Comparison of ENCODE assay signal across 16 cellular contexts in the genomic region with DNA sequence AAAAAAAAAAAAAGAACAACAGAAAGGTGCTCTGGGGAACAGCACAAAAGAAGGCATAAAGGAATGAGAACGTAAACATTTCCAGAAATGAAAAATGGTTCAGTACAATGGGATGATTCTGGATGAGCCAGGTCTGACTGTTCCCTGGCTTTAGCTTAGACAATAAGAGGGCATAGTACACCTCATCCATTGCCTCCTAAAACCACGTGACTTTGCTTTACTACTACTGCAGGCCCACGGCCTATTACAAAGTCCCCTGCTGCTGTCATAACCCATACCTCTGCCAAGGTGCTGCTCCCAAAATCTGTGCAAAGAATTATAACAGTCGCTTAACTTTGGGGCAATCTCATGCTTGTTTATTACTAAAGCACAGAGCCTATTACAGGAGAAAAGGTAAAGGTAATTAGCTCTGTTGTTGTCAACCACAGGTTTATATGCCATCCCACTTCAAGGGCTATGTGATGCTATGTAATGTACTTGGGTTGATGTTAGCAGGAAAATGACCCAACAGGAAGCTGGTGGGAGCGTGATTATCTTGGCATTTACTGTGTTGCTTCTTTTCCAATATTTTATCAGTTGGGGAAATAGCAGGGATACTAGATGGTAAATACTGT. TPM values are rescaled to one million over a fixed set of nuclear protein-coding genes. Genes with fewer than 3 reads are reported as not detected.
DNase-seq lines count a peak whose midpoint lies in the region; ATAC-seq lines count a peak whose summit lies in the region.
"Had no signal": no experiment of that assay in that cellular context is flagged by ENCODE, and none has a peak within 500 bp of the region (broad histone marks: within the 10 kb centered on the region; RNA-seq: fewer than 3 reads in every experiment).

No MANE protein-coding gene starts in this region.

- H3K27ac ChIP-seq in effector memory CD4-positive, alpha-beta T cell (ENCODE audit: insufficient read depth, low read length, poor library complexity, severe bottlenecking): peak overlapping the region; percentile 29
- H3K27ac ChIP-seq: A549, psoas muscle, SJSA1, upper lobe of left lung had no signal

- H3K4me1 Mint-ChIP-seq in activated CD4-positive, alpha-beta T cell treated with anti-CD3 and anti-CD28 coated beads, Interleukin-2, amount 10 ng/mL, durations not matched to agents 24 days and 14 days: peaks cover 53% of the 10 kb centered on the region
- H3K4me1 Mint-ChIP-seq in T-helper 17 cell: peaks cover 43% of the 10 kb centered on the region
- H3K4me1 Mint-ChIP-seq in stimulated activated naive B cell treated with anti-CD40 and anti-IgM and Interleukin-4, amounts not matched to agents 10 μg/mL and 1 μg/mL and 100 μg/mL, for 72 hours: peaks cover 18 to 71% of the 10 kb centered on the region in 2 donors

- no peaks in the 10 kb centered on the region for H3K27me3 Mint-ChIP-seq in activated CD4-positive, alpha-beta T cell treated with anti-CD3 and anti-CD28 coated beads, Interleukin-2, amount 10 ng/mL, durations not matched to agents 24 days and 14 days
- no peaks in the 10 kb centered on the region for H3K27me3 Mint-ChIP-seq in T-helper 17 cell
- no peaks in the 10 kb centered on the region for H3K27me3 Mint-ChIP-seq in stimulated activated naive B cell treated with anti-CD40 and anti-IgM and Interleukin-4, amounts not matched to agents 10 μg/mL and 1 μg/mL and 100 μg/mL, for 72 hours

- H3K27me3 ChIP-seq in effector memory CD4-positive, alpha-beta T cell (replicated peaks; ENCODE audit: control insufficient read depth, insufficient read depth, low read length, poor library complexity, severe bottlenecking): no peaks in the 10 kb centered on the region
- H3K27me3 ChIP-seq: SJSA1, upper lobe of left lung had no signal

- no peaks in the 10 kb centered on the region for H3K9me3 Mint-ChIP-seq in activated CD4-positive, alpha-beta T cell treated with anti-CD3 and anti-CD28 coated beads, Interleukin-2, amount 10 ng/mL, durations not matched to agents 24 days and 14 days
- no peaks in the 10 kb centered on the region for H3K9me3 Mint-ChIP-seq in stimulated activated naive B cell treated with anti-CD40 and anti-IgM and Interleukin-4, amounts not matched to agents 10 μg/mL and 1 μg/mL and 100 μg/mL, for 72 hours

- ATAC-seq in T-helper 17 cell: peak; percentile 60
- peak in 1 of 2 donors; percentile 14 for ATAC-seq in stimulated activated naive B cell treated with anti-CD40 and anti-IgM and Interleukin-4, amounts not matched to agents 10 μg/mL and 1 μg/mL and 100 μg/mL, for 72 hours (replicated peaks)
- ATAC-seq: A549, psoas muscle had no signal

- peaks cover 36% of the 10 kb centered on the region for H3K4me1 ChIP-seq in effector memory CD4-positive, alpha-beta T cell (ENCODE audit: control insufficient read depth, insufficient read depth, low read length, poor library complexity, severe bottlenecking)
- H3K4me1 ChIP-seq: psoas muscle, upper lobe of left lung had no signal

- no peaks in the 10 kb centered on the region for H3K9me3 ChIP-seq in T-helper 17 cell (ENCODE audit: control insufficient read depth, low read length, poor library complexity, severe bottlenecking)
- H3K9me3 ChIP-seq in effector memory CD4-positive, alpha-beta T cell (ENCODE audit: control insufficient read depth, low read length): no peaks in the 10 kb centered on the region
- H3K9me3 ChIP-seq: A549, psoas muscle, SJSA1, upper lobe of left lung had no signal

- intact Hi-C loops in activated CD4-positive, alpha-beta T cell treated with anti-CD3 and anti-CD28 coated beads, Interleukin-2, amount 10 ng/mL, durations not matched to agents 24 days and 14 days (cut with micrococcal nuclease): loop anchor here (2.0 to 5.0 kb wide), 3 partner anchors 14 to 582 kb away; no protein-coding TSS in a partner anchor

- H3K36me3 Mint-ChIP-seq in activated CD4-positive, alpha-beta T cell treated with anti-CD3 and anti-CD28 coated beads, Interleukin-2, amount 10 ng/mL, durations not matched to agents 24 days and 14 days (ENCODE audit: low read depth): peaks cover 73% of the 10 kb centered on the region
- H3K36me3 Mint-ChIP-seq in T-helper 17 cell (ENCODE audit: low read depth): peaks cover 9% of the 10 kb centered on the region
- peaks cover 49 to 68% of the 10 kb centered on the region in 2 donors for H3K36me3 Mint-ChIP-seq in stimulated activated naive B cell treated with anti-CD40 and anti-IgM and Interleukin-4, amounts not matched to agents 10 μg/mL and 1 μg/mL and 100 μg/mL, for 72 hours

- H3K27ac Mint-ChIP-seq in activated CD4-positive, alpha-beta T cell treated with anti-CD3 and anti-CD28 coated beads, Interleukin-2, amount 10 ng/mL, durations not matched to agents 24 days and 14 days: peak overlapping the region; percentile 20
- H3K27ac Mint-ChIP-seq in T-helper 17 cell: peak overlapping the region; percentile 84
- H3K27ac Mint-ChIP-seq in stimulated activated naive B cell treated with anti-CD40 and anti-IgM and Interleukin-4, amounts not matched to agents 10 μg/mL and 1 μg/mL and 100 μg/mL, for 72 hours: peak overlapping the region; percentile 2

- H3K36me3 ChIP-seq in effector memory CD4-positive, alpha-beta T cell (ENCODE audit: control insufficient read depth, insufficient read depth, low read length): peaks cover 75% of the 10 kb centered on the region

- no peak for DNase-seq in activated CD4-positive, alpha-beta T cell treated with anti-CD3 and anti-CD28 coated beads, Interleukin-2, amount 10 ng/mL, durations not matched to agents 24 days and 14 days
- DNase-seq in activated CD4-positive, alpha-beta T cell treated with anti-CD3 and anti-CD28 coated beads for 1 hour: no peak
- DNase-seq in T-helper 17 cell (no peak), Kasumi-1 (lab: John Stamatoyannopoulos, UW) (no peak), OCI-M2 (lab: John Stamatoyannopoulos, UW; ENCODE audit: unreplicated experiment) (no peak), NCI-H2107 (lab: John Stamatoyannopoulos, UW) (no peak)
- no peak for DNase-seq in effector memory CD4-positive, alpha-beta T cell
- no peak for DNase-seq in stimulated activated naive B cell treated with anti-CD40 and anti-IgM and Interleukin-4, amounts not matched to agents 10 μg/mL and 1 μg/mL and 100 μg/mL, for 72 hours
- DNase-seq: caudate nucleus, EL, NCI-H1930, NCI-H526, psoas muscle, upper lobe of left lung had no signal

- peak overlapping the region; percentile 23 for H3K4me3 Mint-ChIP-seq in activated CD4-positive, alpha-beta T cell treated with anti-CD3 and anti-CD28 coated beads, Interleukin-2, amount 10 ng/mL, durations not matched to agents 24 days and 14 days
- peak overlapping the region; percentile 63 for H3K4me3 Mint-ChIP-seq in T-helper 17 cell
- H3K4me3 Mint-ChIP-seq in stimulated activated naive B cell treated with anti-CD40 and anti-IgM and Interleukin-4, amounts not matched to agents 10 μg/mL and 1 μg/mL and 100 μg/mL, for 72 hours: no peak overlapping the region

- no peak overlapping the region for H3K4me3 ChIP-seq in effector memory CD4-positive, alpha-beta T cell (ENCODE audit: insufficient read depth, low read depth, low read length, poor library complexity, severe bottlenecking)
- H3K4me3 ChIP-seq: A549, psoas muscle, SJSA1, upper lobe of left lung had no signal

RNA-seq across cellular contexts. Expression of gene STK17B, which starts 26.8 kb away (rescaled TPM):
- total RNA-seq in activated CD4-positive, alpha-beta T cell treated with anti-CD3 and anti-CD28 coated beads, Interleukin-2, amount 10 ng/mL, durations not matched to agents 24 days and 14 days: 129 and 131 TPM in 2 replicates
- 100 to 1,000 TPM; 417 to 460 TPM for total RNA-seq in T-helper 17 cell

Comparison
In these comparisons a context has a peak if more than half of its experiments do, and no peak if none do; other contexts are left out.
1. H3K27ac Mint-ChIP-seq: peak in every context shown above with its lines; median percentile 84 in T-helper 17 cell; 20 in activated CD4-positive, alpha-beta T cell treated with anti-CD3 and anti-CD28 coated beads, Interleukin-2, amount 10 ng/mL, durations not matched to agents 24 days and 14 days; 2 in stimulated activated naive B cell treated with anti-CD40 and anti-IgM and Interleukin-4, amounts not matched to agents 10 μg/mL and 1 μg/mL and 100 μg/mL, for 72 hours.
2. H3K4me3 Mint-ChIP-seq: peak in activated CD4-positive, alpha-beta T cell treated with anti-CD3 and anti-CD28 coated beads, Interleukin-2, amount 10 ng/mL, durations not matched to agents 24 days and 14 days (single experiment) and T-helper 17 cell (single experiment); none in stimulated activated naive B cell treated with anti-CD40 and anti-IgM and Interleukin-4, amounts not matched to agents 10 μg/mL and 1 μg/mL and 100 μg/mL, for 72 hours (0 of 2).